1 cellular context compared by ENCODE assay signal in the genomic region with DNA sequence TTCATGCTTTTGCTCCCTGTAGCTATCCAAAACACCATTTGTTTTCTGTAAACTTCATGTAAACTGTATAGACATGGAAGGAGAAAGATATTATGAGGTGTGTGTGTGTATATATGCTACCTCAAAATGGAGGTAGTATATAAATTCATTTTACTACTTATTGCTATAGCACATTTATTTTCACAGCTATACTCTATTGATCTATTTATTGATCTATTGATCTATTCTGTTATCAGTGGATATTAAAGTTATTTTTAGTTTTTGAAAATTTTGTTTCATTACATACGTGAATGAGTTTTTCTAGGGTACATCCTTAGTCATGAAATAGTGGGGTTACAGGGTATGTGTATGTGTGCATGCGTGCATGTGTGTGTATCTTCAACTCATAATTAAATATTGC.
TF ChIP-seq lines count a peak whose summit lies in the region.

No MANE protein-coding gene starts in this region.

TF ChIP-seq in HepG2, 621 proteins besides CTCF, POLR2A, EP300 and RAD21:
- TF ChIP-seq FLYWCH1 (CRISPR knock-in tag; IDR thresholded peaks at IDR 0.05), result no peak
- peak; percentile 64 for TF ChIP-seq KAT2B (IDR thresholded peaks at IDR 0.05; ENCODE audit: borderline replicate concordance, low read depth, low read length)
